8 cellular contexts compared by ENCODE assay signal in genomic region chr7:1666779-1667565, GRCh38. TPM values are rescaled to one million over a fixed set of nuclear protein-coding genes. Genes with fewer than 3 reads are reported as not detected.
A peak's percentile ranks its signal among the peaks of the same experiment; 100 is the strongest.
DNase-seq lines count a peak whose midpoint lies in the region; ATAC-seq and TF ChIP-seq lines count a peak whose summit lies in the region.

No MANE protein-coding gene starts in this region.

- ATAC-seq in left cardiac atrium: peak in 1 of 2 donors; percentile 30
- ATAC-seq in sciatic nerve: peak; percentile 25
- ATAC-seq in HG03135 (IDR thresholded peaks at IDR 0.05; ENCODE audit: unreplicated experiment): no peak

- TF ChIP-seq CTCF in WERI-Rb-1 (IDR thresholded peaks at IDR 0.05; ENCODE audit: low read depth, low read length): no peak

- intact Hi-C loops in left cardiac atrium (cut with DNase I) (loop anchor here (2.0 to 10.0 kb wide), 4 partner anchors 88 to 538 kb away; no protein-coding TSS in a partner anchor), sciatic nerve (cut with DNase I) (no loop called here)

- H3K36me3 ChIP-seq in WERI-Rb-1: peaks cover 4% of the 10 kb centered on the region; the same call in 1 of the 2 replicates

- DNase-seq in EH (ENCODE audit: low read depth) (peak; percentile 34), WERI-Rb-1 (peak; percentile 38), left cardiac atrium (peak; percentile 46), sciatic nerve (ENCODE audit: low spot score) (peak; percentile 56), HUDEP-2 (lab: John Stamatoyannopoulos, UW; ENCODE audit: unreplicated experiment in 76 of 76) (no peak), A172 (ENCODE audit: low spot score) (no peak)
- DNase-seq in stimulated activated CD4-positive, alpha-beta T cell treated with anti-CD3 and anti-CD28 coated beads, Interleukin-4, amount 100 ng/mL, for 4 hours: no peak

- peak overlapping the region; percentile 94 for H3K27ac ChIP-seq in WERI-Rb-1

- peak overlapping the region; percentile 58 for H3K4me3 ChIP-seq in WERI-Rb-1 (ENCODE audit: low read depth, low read length)

- H3K27me3 ChIP-seq in WERI-Rb-1 (ENCODE audit: insufficient read depth, low read depth, severe bottlenecking): no peaks in the 10 kb centered on the region

- no peaks in the 10 kb centered on the region for H3K9me3 ChIP-seq in WERI-Rb-1 (ENCODE audit: severe bottlenecking)

RNA-seq across cellular contexts. Expression of gene ELFN1, which starts 3.1 kb away (rescaled TPM):
- total RNA-seq in left cardiac atrium (1 to 10 TPM; 6.0 to 9.5 TPM), sciatic nerve (2.4 TPM)
- total RNA-seq in A172 (2014; rRNA removed; shearing (Covaris generic)): 5.3 and 6.1 TPM in 2 replicates

Comparison
In these comparisons a context has a peak if more than half of its experiments do, and no peak if none do; other contexts are left out.
1. DNase-seq: peak in EH (single experiment), WERI-Rb-1 (single experiment), left cardiac atrium (single experiment) and sciatic nerve (single experiment); none in HUDEP-2 (0 of 76), stimulated activated CD4-positive, alpha-beta T cell treated with anti-CD3 and anti-CD28 coated beads, Interleukin-4, amount 100 ng/mL, for 4 hours (0 of 2) and A172 (single experiment).